8 cellular contexts compared by ENCODE assay signal in the genomic region with DNA sequence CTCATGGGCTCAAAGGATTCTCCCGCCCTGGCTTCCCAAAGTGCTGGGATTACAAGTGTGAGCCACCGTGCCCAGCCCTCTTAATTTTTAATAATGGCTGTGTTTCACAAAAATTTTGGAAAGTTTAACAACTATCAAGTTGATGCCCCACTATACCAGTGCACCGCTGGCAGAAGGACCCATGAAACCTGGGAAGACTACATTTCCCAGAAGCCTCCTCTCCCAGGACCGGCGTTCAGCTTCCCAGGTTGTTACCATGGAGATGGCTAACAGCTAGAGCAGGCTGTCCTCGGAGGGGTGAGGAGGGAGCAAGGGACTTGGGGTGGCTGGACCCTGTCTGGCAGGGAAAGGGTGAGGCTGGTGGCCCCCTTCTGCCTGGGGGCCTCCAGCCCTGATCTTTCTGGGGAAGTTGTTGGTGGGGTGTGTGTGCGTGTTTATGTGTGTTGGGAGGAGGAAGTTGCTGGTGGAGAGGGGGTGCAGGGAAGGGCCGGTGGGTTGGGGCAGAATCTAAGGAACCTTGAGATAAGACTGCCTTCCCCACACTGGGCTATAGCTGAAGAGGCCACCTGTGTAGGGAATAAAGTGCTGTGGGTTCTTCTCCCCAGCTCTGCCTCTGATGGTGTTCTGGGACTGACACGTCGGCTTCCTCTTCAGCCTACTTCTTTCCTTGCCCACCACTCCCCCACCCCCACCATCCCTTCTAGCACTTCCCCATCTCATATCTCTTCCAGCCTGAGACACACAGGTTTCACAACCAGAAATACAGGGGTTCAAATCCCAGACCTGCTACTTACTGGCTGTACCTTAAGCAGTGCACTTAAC. TPM values are rescaled to one million over a fixed set of nuclear protein-coding genes. Genes with fewer than 3 reads are reported as not detected.
A peak's percentile ranks its signal among the peaks of the same experiment; 100 is the strongest.
DNase-seq lines count a peak whose midpoint lies in the region; ATAC-seq, FAIRE-seq and TF ChIP-seq lines count a peak whose summit lies in the region.

Gene DRC7 (plus strand): TSS at position 251 of the 822 bp plus-strand sequence. CDS start 3,144 bp downstream, outside the sequence.

- ATAC-seq in K562 = peak; percentile 81
- no peak for ATAC-seq in GM21825 (IDR thresholded peaks at IDR 0.05; ENCODE audit: unreplicated experiment)
- ATAC-seq in GM21528 (IDR thresholded peaks at IDR 0.05; ENCODE audit: low FRiP score, unreplicated experiment) = no peak

- H3K27ac ChIP-seq in OCI-LY1 (ENCODE audit: low read depth, low read length, poor library complexity, severe bottlenecking) (no peak within 1 kb of the TSS), K562 (ENCODE audit: extremely low read depth, low read depth, low read length) (peak within 1 kb of the TSS; percentile 5; the same call in 1 of the 3 replicates), iPS DF 6.9 (ENCODE audit: low read length) (no peak within 1 kb of the TSS), smooth muscle cell (ENCODE audit: low read depth) (no peak within 1 kb of the TSS)

- H3K79me2 ChIP-seq in OCI-LY1 (ENCODE audit: insufficient read depth, low read length) (no peaks in the 10 kb centered on the region), K562 (ENCODE audit: control insufficient read depth, insufficient read depth, low read length) (no peaks in the 10 kb centered on the region), smooth muscle cell (ENCODE audit: low read depth) (no peaks in the 10 kb centered on the region)

- peak; percentile 22 for DNase-seq in G401 (ENCODE audit: low spot score)
- DNase-seq in HT-29 (ENCODE audit: low spot score) = peak; percentile 67
- DNase-seq in K562 (ENCODE audit: extremely low read depth in 1 of 4, low spot score in 3 of 4) = peak; percentile 81 to 85 (median 82)
- peak; percentile 57 for DNase-seq in iPS DF 6.9 (ENCODE audit: low read depth, low spot score)
- no peak for DNase-seq in smooth muscle cell (lab: John Stamatoyannopoulos, UW; ENCODE audit: unreplicated experiment)

- WGBS in K562 (ENCODE audit: insufficient coverage, low coverage, missing lambda C conversion rate) = 12% methylated on average over 8 of the region's 10 CpGs
- no CpG with 5 or more reads among the region's 10 CpGs for WGBS in iPS DF 6.9 (ENCODE audit: insufficient coverage, insufficient read length)
- 42% methylated on average over 10 of the region's 10 CpGs for WGBS in smooth muscle cell (ENCODE audit: low lambda C conversion rate)

- TF ChIP-seq EP300 in K562 (IDR thresholded peaks at IDR 0.05; ENCODE audit: low read length) = no peak

- no peaks in the 10 kb centered on the region for H3F3A ChIP-seq in OCI-LY1 (ENCODE audit: insufficient read depth, low read length)
- H3F3A ChIP-seq in smooth muscle cell (ENCODE audit: low read depth) = no peaks in the 10 kb centered on the region

- peak within 1 kb of the TSS; percentile 24 for H3K4me3 ChIP-seq in OCI-LY1 (ENCODE audit: low read depth, low read length, poor library complexity, severe bottlenecking)
- H3K4me3 ChIP-seq in K562 = peak within 1 kb of the TSS; percentile 31; the same call in 1 of the 2 replicates
- no peak within 1 kb of the TSS for H3K4me3 ChIP-seq in iPS DF 6.9 (ENCODE audit: low read length)
- H3K4me3 ChIP-seq in smooth muscle cell = peak within 1 kb of the TSS; percentile 26

- H3K27me3 ChIP-seq in OCI-LY1 (ENCODE audit: insufficient read depth, low read length) = no peaks in the 10 kb centered on the region; the same call in 1 of the 2 replicates
- no peaks in the 10 kb centered on the region for H3K27me3 ChIP-seq in K562 (ENCODE audit: control insufficient read depth in 2 of 2, insufficient read depth in 2 of 2, low read length in 2 of 2)
- no peaks in the 10 kb centered on the region for H3K27me3 ChIP-seq in iPS DF 6.9 (ENCODE audit: control insufficient read depth, insufficient read depth, low read length)
- no peaks in the 10 kb centered on the region for H3K27me3 ChIP-seq in smooth muscle cell (ENCODE audit: low read depth)

- H3K9me3 ChIP-seq in OCI-LY1 (ENCODE audit: low read length) (no peaks in the 10 kb centered on the region), K562 (replicated peaks; ENCODE audit: control insufficient read depth, insufficient read depth, low read depth, low read length) (0 out of 2 replicates have a peak, but pooled peaks cover 2% of the 10 kb centered on the region), iPS DF 6.9 (ENCODE audit: control insufficient read depth, insufficient read depth, low read length) (no peaks in the 10 kb centered on the region), smooth muscle cell (replicated peaks; ENCODE audit: low read depth) (no peaks in the 10 kb centered on the region)

- no peaks in the 10 kb centered on the region for H3K9me1 ChIP-seq in K562 (ENCODE audit: control insufficient read depth, insufficient read depth, low read length)

- TF ChIP-seq RAD21 in K562 (CRISPR knock-in tag; conservative IDR thresholded peaks at IDR 0.05 in 1 of 2, IDR thresholded peaks at IDR 0.05 in 1 of 2) = no peak

- H2AFZ ChIP-seq in OCI-LY1 (ENCODE audit: low read length) (no peak within 1 kb of the TSS), K562 (ENCODE audit: low read depth, low read length) (peak within 1 kb of the TSS; percentile 60), smooth muscle cell (ENCODE audit: low read depth) (no peak within 1 kb of the TSS)

- no peak for TF ChIP-seq POLR2A in K562 (conservative IDR thresholded peaks at IDR 0.05)

- in situ Hi-C loops in G401 (cut with HindIII; ENCODE audit: low sequenced_read_pairs) = no loop called here
- in situ Hi-C loops in K562 (cut with MboI) = no loop called here

- H3K4me2 ChIP-seq in OCI-LY1 (ENCODE audit: low read length) (peak within 1 kb of the TSS; percentile 44; the same call in 1 of the 2 replicates), K562 (ENCODE audit: insufficient read depth, low read length) (peak within 1 kb of the TSS; percentile 80), smooth muscle cell (peak within 1 kb of the TSS; percentile 66)

- H3K9me2 ChIP-seq in OCI-LY1 (ENCODE audit: low read depth, low read length) = no peaks in the 10 kb centered on the region

- TF ChIP-seq CTCF in OCI-LY1 (IDR thresholded peaks at IDR 0.05; ENCODE audit: low read length) (no peak), K562 (IDR thresholded peaks at IDR 0.05 in 2 of 3, conservative IDR thresholded peaks at IDR 0.05 in 1 of 3; ENCODE audit: insufficient read depth in 2 of 3, low read depth in 1 of 3, low read length in 3 of 3) (no peak), smooth muscle cell (IDR thresholded peaks at IDR 0.05; ENCODE audit: borderline replicate concordance, insufficient read depth, poor library complexity, severe bottlenecking) (no peak)

- BruUV-seq in K562 (replicated peaks; lab: Mats Ljungman, UMichigan) = no TSS peak

- H3K36me3 ChIP-seq in OCI-LY1 (ENCODE audit: insufficient read depth, low read length) (no peaks in the 10 kb centered on the region), K562 (ENCODE audit: control insufficient read depth, insufficient read depth, low read length) (no peaks in the 10 kb centered on the region), iPS DF 6.9 (ENCODE audit: control insufficient read depth, insufficient read depth, low read length) (no peaks in the 10 kb centered on the region), smooth muscle cell (ENCODE audit: low read depth) (no peaks in the 10 kb centered on the region)

- FAIRE-seq in K562 (lab: Jason Lieb, UNC) = peak; percentile 91

- H4K20me1 ChIP-seq in OCI-LY1 (ENCODE audit: insufficient read depth, low read length) = no peaks in the 10 kb centered on the region
- H4K20me1 ChIP-seq in K562 (replicated peaks; ENCODE audit: control insufficient read depth, insufficient read depth, low read length) = no peaks in the 10 kb centered on the region
- no peaks in the 10 kb centered on the region for H4K20me1 ChIP-seq in smooth muscle cell (ENCODE audit: low read depth)

- CTCF ChIA-PET in K562 (lab: Yijun Ruan, JAX; ENCODE audit: low intra/inter-chr PET ratio) = no interaction called here

- intact Hi-C loops in K562 (cut with micrococcal nuclease) = loop anchor here (5.0 kb wide), 1 partner anchor 43 kb away; the partner anchor contains the start of gene KATNB1

- no peaks in the 10 kb centered on the region for H3K4me1 ChIP-seq in OCI-LY1 (ENCODE audit: insufficient read depth, low read length, severe bottlenecking)
- H3K4me1 ChIP-seq in K562 (replicated peaks in 1 of 2; ENCODE audit: control insufficient read depth in 2 of 2, insufficient read depth in 2 of 2, low read length in 2 of 2) = peaks cover 37 to 50% of the 10 kb centered on the region in 2 experiments; a peak in 4 of 5 replicates
- peaks cover 3% of the 10 kb centered on the region for H3K4me1 ChIP-seq in iPS DF 6.9 (ENCODE audit: control insufficient read depth, insufficient read depth, low read length)
- no peaks in the 10 kb centered on the region for H3K4me1 ChIP-seq in smooth muscle cell (ENCODE audit: low read depth)

- H3K9ac ChIP-seq in OCI-LY1 (ENCODE audit: low read length) (no peak within 1 kb of the TSS), K562 (ENCODE audit: insufficient read depth in 1 of 2, low read depth in 2 of 2, low read length in 2 of 2) (peak within 1 kb of the TSS; percentile 10 to 72; a peak in 2 of 4 replicates), smooth muscle cell (ENCODE audit: low read depth) (no peak within 1 kb of the TSS)

- POLR2A ChIA-PET in K562 (lab: Yijun Ruan, JAX) = interaction anchor here (0.6 to 1.5 kb wide), 4 partner anchors 9 to 41 kb away, joined by 3 to 4 read pairs (median 4); partner anchors contain the start of gene KATNB1

RNA-seq across cellular contexts. Expression of gene DRC7, which starts in this region (rescaled TPM):
- total RNA-seq in G401 (2014; rRNA removed; shearing (Covaris generic)) = 0.37 TPM in 1 of 2 replicates, not detected in the other
- total RNA-seq in HT-29 (2014; rRNA removed; shearing (Covaris generic)) = not detected in 2 replicates
- 0.90 and 1.9 TPM in 2 replicates for total RNA-seq in K562 (2011; cell fraction: chromatin; rRNA removed; ENCODE audit: low replicate concordance)
- not detected in 2 replicates for total RNA-seq in K562 (2011; cell fraction: nucleolus; rRNA removed)
- 0.15 TPM in 1 of 2 replicates, not detected in the other for total RNA-seq in K562 (2011; cell fraction: nucleoplasm; rRNA removed)
- total RNA-seq in K562 (2014; rRNA removed) = 0.09 TPM in 1 of 2 replicates, not detected in the other
- total RNA-seq in K562 (2014; rRNA removed; fragmentation: Illumina TruSeq; extraction: Trizol) = 0.04 TPM in 1 of 2 replicates, not detected in the other
- 0.19 and 0.33 TPM in 2 replicates for total RNA-seq in K562 (2015; rRNA removed; fragmentation: Illumina TruSeq; extraction: Trizol)
- total RNA-seq in K562 (2021) = 0.22 and 0.24 TPM in 2 replicates
- polyA plus RNA-seq in K562 (2011; rRNA removed) = 0.13 and 0.53 TPM in 2 replicates
- polyA plus RNA-seq in K562 (2011; cell fraction: cytosol; rRNA removed) = 0.07 and 0.40 TPM in 2 replicates
- 0.65 and 1.0 TPM in 2 replicates for polyA plus RNA-seq in K562 (2011; cell fraction: nucleus; rRNA removed)
- polyA plus RNA-seq in K562 (2012) = 0.51 and 1.4 TPM in 2 replicates
- 0.12 and 0.29 TPM in 2 replicates for polyA plus RNA-seq in K562 (2014; fragmentation: Illumina TruSeq; extraction: Trizol)
- polyA plus RNA-seq in K562 (2014; fragmentation: Nextera tagmentation; extraction: Ambion mirVana) = not detected
- polyA plus RNA-seq in K562 (2014; rRNA removed) = not detected in 2 replicates
- 0.35 and 0.69 TPM in 2 replicates for polyA minus RNA-seq in K562 (2011; rRNA and poly(A)+ RNA removed)
- not detected in 2 replicates for polyA minus RNA-seq in K562 (2011; cell fraction: cytosol; rRNA and poly(A)+ RNA removed)
- 0.27 and 0.67 TPM in 2 replicates for polyA minus RNA-seq in K562 (2011; cell fraction: nucleus; rRNA and poly(A)+ RNA removed)
- total RNA-seq in smooth muscle cell = 0.94 TPM in 1 of 2 replicates, not detected in the other
- polyA plus RNA-seq in smooth muscle cell = not detected in 2 replicates

Comparison
In these comparisons a context has a peak if more than half of its experiments do, and no peak if none do; other contexts are left out.
1. Peak in DNase-seq in G401; RNA of the gene not detected or under 1 TPM.
2. Peak in DNase-seq in HT-29; RNA of the gene not detected or under 1 TPM.
3. H3K9ac ChIP-seq: peak in K562 (2 of 2); none in OCI-LY1 (single experiment) and smooth muscle cell (single experiment).
4. Peak in every context shown above with its lines, with median percentiles within 50 percentile points of each other: H3K4me2 ChIP-seq.